9 cellular contexts compared by ENCODE assay signal in the genomic region with DNA sequence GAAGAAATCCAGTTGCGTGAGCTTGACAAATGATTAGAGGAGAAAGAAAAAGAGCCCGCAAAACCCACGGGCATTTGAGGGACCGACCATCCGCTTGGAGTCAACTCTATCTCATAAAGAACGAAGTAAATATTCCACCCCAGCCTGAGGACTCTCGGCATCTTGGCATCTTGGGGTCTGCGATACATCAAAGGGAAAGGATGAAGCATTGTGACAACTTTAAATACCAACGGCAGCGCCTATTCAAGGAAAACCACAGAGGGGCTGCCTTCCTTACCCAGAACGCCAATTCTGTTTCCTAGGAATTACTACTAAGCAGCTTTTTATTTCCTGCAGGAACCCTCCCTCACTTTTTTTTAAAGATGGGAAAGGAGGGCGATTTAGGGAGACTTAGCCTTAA.
"Had no signal": no experiment of that assay in that cellular context is flagged by ENCODE, and none has a peak within 500 bp of the region (broad histone marks: within the 10 kb centered on the region; RNA-seq: fewer than 3 reads in every experiment).

No MANE protein-coding gene starts in this region.

- DNase-seq: GM23248, GOT3, H7, HFFc6 had no signal

- H3K4me3 ChIP-seq: GM23248, HAP-1 had no signal

- ATAC-seq: HCT116, HepG2 had no signal

- H3K27ac ChIP-seq: GM23248, HL-60 had no signal

- H3K36me3 ChIP-seq: HAP-1 had no signal

- H3K9ac ChIP-seq: GM23248 had no signal

- H3K4me1 ChIP-seq: HAP-1 had no signal

- H3K4me3 Mint-ChIP-seq: HFFc6, IgD-negative memory B cell had no signal

- H3K27ac Mint-ChIP-seq: HFFc6, IgD-negative memory B cell had no signal

- H2AFZ ChIP-seq: GM23248 had no signal

- H3K4me1 Mint-ChIP-seq: IgD-negative memory B cell had no signal

- H3K9me3 ChIP-seq: HAP-1 had no signal

- H3K36me3 Mint-ChIP-seq: IgD-negative memory B cell had no signal

- H3K9me3 Mint-ChIP-seq: HFFc6, IgD-negative memory B cell had no signal
